In the genomic region with DNA sequence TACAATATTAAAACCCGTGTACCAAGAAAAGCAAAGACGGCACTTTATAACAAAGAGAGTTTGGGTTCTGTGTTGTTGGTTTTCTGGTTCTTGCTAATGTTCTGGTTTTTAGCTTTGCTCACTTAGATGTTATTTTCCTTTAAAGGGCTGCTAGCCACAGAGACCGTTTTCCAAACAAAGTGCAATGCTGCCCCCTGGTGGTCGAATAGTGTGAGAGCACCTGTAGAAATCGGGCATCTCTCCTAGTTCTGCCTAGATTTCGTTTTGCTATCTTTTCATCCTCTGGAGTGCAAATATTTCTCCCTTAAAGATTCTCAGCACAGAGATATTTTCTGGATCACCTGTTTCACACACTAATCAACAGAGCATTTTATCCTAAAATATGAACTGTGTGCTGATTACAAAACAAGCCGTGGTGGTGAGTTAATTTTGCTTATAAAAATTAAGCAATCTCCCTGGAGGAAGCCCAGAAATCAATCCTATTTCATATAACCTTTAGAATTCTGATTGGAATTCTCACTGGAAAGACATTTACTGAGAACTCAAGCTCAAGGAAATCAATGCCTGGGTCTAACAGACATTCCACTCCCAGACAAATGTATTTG, we compare ENCODE assay signal across 8 cellular contexts.
A peak's percentile ranks its signal among the peaks of the same experiment; 100 is the strongest.
DNase-seq lines count a peak whose midpoint lies in the region; FAIRE-seq and TF ChIP-seq lines count a peak whose summit lies in the region.

No MANE protein-coding gene starts in this region.

- 16 to 18% methylated on average over 7 of the region's 7 CpGs for WGBS in transverse colon (ENCODE audit: low coverage in 1 of 2), 2 donors

- peak; percentile 62 for DNase-seq in H4 (ENCODE audit: low spot score)
- DNase-seq in M059J (ENCODE audit: low read depth): peak; percentile 71
- DNase-seq in SJCRH30: peak; percentile 57 to 87
- DNase-seq in activated gamma-delta T cell treated with anti-CD3 and anti-CD28 coated beads, Interleukin-2, amount 50 U/mL, for 16 hours (ENCODE audit: low read depth): peak; percentile 57
- peak; percentile 29 to 53 for DNase-seq in frontal cortex (ENCODE audit: low spot score in 2 of 2)
- DNase-seq in transverse colon: peak; percentile 77

- H3K36me3 ChIP-seq in SJCRH30 (no peaks in the 10 kb centered on the region), parathyroid adenoma (ENCODE audit: control insufficient read depth, insufficient read depth, low read length) (no peaks in the 10 kb centered on the region), transverse colon (no peaks in the 10 kb centered on the region)

- in situ Hi-C loops in transverse colon (cut with MboI; ENCODE audit: low pct_ligation_motif_present in 1 of 4, low pct_unique_long_range_greater_than_20kb in 1 of 4, low sequenced_read_pairs in 3 of 4): loop anchor here (10.0 to 25.0 kb wide), 3 partner anchors 194 to 646 kb away; no protein-coding TSS in a partner anchor

- H3K79me2 ChIP-seq in parathyroid adenoma: no peaks in the 10 kb centered on the region

- peak overlapping the region; percentile 16 for H3K4me2 ChIP-seq in parathyroid adenoma (ENCODE audit: low read length)

- peak overlapping the region; percentile 20 for H2AFZ ChIP-seq in parathyroid adenoma

- no peaks in the 10 kb centered on the region for H3K9me3 ChIP-seq in SJCRH30 (replicated peaks)
- H3K9me3 ChIP-seq in parathyroid adenoma (ENCODE audit: control insufficient read depth, low read length): no peaks in the 10 kb centered on the region
- no peaks in the 10 kb centered on the region for H3K9me3 ChIP-seq in transverse colon

- TF ChIP-seq POLR2A in transverse colon (IDR thresholded peaks at IDR 0.05): no peak

- intact Hi-C loops in transverse colon (cut with DNase I; ENCODE audit: low total_unique reads): no loop called here

- no peak for TF ChIP-seq EP300 in transverse colon (IDR thresholded peaks at IDR 0.05; ENCODE audit: low read depth)

- no peak overlapping the region for H3K9ac ChIP-seq in parathyroid adenoma

- peak; percentile 74 for FAIRE-seq in G401.6 (lab: Jason Lieb, UNC)
- FAIRE-seq in frontal cortex (lab: Jason Lieb, UNC): peak; percentile 95

- H3K4me3 ChIP-seq in SJCRH30: no peak overlapping the region
- H3K4me3 ChIP-seq in parathyroid adenoma (ENCODE audit: low read depth, low read length): no peak overlapping the region
- H3K4me3 ChIP-seq in transverse colon: no peak overlapping the region

- TF ChIP-seq CTCF in parathyroid adenoma (IDR thresholded peaks at IDR 0.05) (peak; percentile 80), transverse colon (IDR thresholded peaks at IDR 0.05) (peak; percentile 85 to 94 (median 90))

- H3K4me1 ChIP-seq in SJCRH30 (peaks cover 15% of the 10 kb centered on the region), parathyroid adenoma (no peaks in the 10 kb centered on the region), transverse colon (no peaks in the 10 kb centered on the region)

- no peak overlapping the region for H3K27ac ChIP-seq in SJCRH30
- H3K27ac ChIP-seq in parathyroid adenoma: no peak overlapping the region
- H3K27ac ChIP-seq in transverse colon: no peak overlapping the region

- H3K27me3 ChIP-seq in SJCRH30 (no peaks in the 10 kb centered on the region), parathyroid adenoma (ENCODE audit: control insufficient read depth, insufficient read depth, low read length) (no peaks in the 10 kb centered on the region), transverse colon (no peaks in the 10 kb centered on the region)
